Comparison of ENCODE assay signal across 14 cellular contexts in the genomic region with DNA sequence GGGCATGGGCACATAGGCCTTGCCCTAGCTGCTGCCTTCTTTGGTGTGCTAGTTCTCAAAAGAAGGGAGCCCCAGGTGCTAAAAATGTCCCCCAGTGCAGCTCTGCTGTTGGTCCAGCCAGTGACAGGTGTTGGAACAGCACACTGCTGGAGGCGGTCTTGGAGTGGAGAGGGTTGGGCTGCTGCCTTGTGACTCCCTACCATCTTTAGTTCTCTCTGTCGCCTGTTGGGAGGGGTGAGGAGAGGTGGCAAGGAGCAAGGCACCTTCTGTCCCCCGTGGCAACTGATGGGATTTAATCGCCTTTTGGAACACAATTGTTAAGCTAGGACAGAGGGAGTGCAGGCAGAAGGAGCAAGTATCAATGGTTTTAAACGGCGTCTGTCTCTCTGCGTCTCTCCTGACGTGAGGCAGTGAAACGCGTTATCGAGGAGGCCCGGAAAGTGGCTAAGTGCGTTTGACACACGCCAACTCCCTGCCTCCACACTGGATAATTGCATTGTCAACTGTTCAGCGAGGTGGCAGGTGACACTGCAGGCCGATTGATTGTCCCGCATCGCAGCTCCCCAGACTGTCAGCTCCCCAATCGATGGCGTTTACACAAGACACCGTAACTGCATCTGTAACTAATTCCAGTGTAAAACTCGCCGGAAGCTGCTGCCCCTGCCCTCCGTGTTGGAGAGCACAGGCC. TPM values are rescaled to one million over a fixed set of nuclear protein-coding genes. Genes with fewer than 3 reads are reported as not detected.
DNase-seq lines count a peak whose midpoint lies in the region; ATAC-seq and TF ChIP-seq lines count a peak whose summit lies in the region.
"Had no signal": no experiment of that assay in that cellular context is flagged by ENCODE, and none has a peak within 500 bp of the region (broad histone marks: within the 10 kb centered on the region; RNA-seq: fewer than 3 reads in every experiment).

No MANE protein-coding gene starts in this region.

- no peak overlapping the region for H3K14ac ChIP-seq in neuronal stem cell (ENCODE audit: low read length)

- no peak overlapping the region for H3K27ac ChIP-seq in HCT116 (ENCODE audit: low read depth, low read length)
- H3K27ac ChIP-seq in neuronal stem cell (replicated peaks; ENCODE audit: low read length), result no peak overlapping the region

- H4K20me1 ChIP-seq in HCT116 (ENCODE audit: insufficient read depth), result no peaks in the 10 kb centered on the region

- no peak for TF ChIP-seq POLR2A in HCT116 (IDR thresholded peaks at IDR 0.05; ENCODE audit: borderline replicate concordance, extremely low read depth, insufficient read depth, insufficient read length)

- no peak overlapping the region for H3K18ac ChIP-seq in neuronal stem cell (ENCODE audit: low read length)

- peaks cover 3% of the 10 kb centered on the region; the same call in 1 of the 2 replicates for H3K79me2 ChIP-seq in HCT116 (ENCODE audit: insufficient read depth, low read length)

- H2AK5ac ChIP-seq in neuronal stem cell (ENCODE audit: low read depth, low read length), result no peak overlapping the region

- no peak overlapping the region for H2BK15ac ChIP-seq in neuronal stem cell (ENCODE audit: low read length)

- no peaks in the 10 kb centered on the region for H3K4me1 Mint-ChIP-seq in WTC11

- no CpG with 5 or more reads among the region's 24 CpGs for WGBS in neuronal stem cell (ENCODE audit: extremely low coverage in 2 of 2, insufficient read length in 2 of 2, insufficient replicate concordance in 1 of 2), 2 donors

- no peak overlapping the region for H3K4ac ChIP-seq in neuronal stem cell (ENCODE audit: low read length)

- H3K23ac ChIP-seq in neuronal stem cell (ENCODE audit: low read depth, low read length, poor library complexity), result peak overlapping the region; percentile 75

- no peaks in the 10 kb centered on the region for H3K9me3 Mint-ChIP-seq in WTC11
- H3K9me3 Mint-ChIP-seq: brain had no signal

- POLR2A ChIA-PET in HCT116 (lab: Charles Lee) (no interaction called here), WTC11 (lab: Charles Lee) (no interaction called here)

- no peaks in the 10 kb centered on the region for H3K79me1 ChIP-seq in neuronal stem cell (ENCODE audit: low read depth, low read length)

- H3K36me3 ChIP-seq in HCT116 (ENCODE audit: control insufficient read depth in 1 of 2, insufficient read depth in 2 of 2, low read length in 2 of 2), result peaks cover 25 to 58% of the 10 kb centered on the region in 2 experiments; a peak in 3 of 4 replicates
- peaks cover 60 to 99% of the 10 kb centered on the region in 2 donors for H3K36me3 ChIP-seq in neuronal stem cell (replicated peaks in 1 of 2; ENCODE audit: control insufficient read depth in 2 of 2, insufficient read depth in 2 of 2, low read length in 2 of 2)

- H3K9ac ChIP-seq in HCT116 (ENCODE audit: low read length) (no peak overlapping the region), neuronal stem cell (ENCODE audit: low read depth, low read length, poor library complexity) (no peak overlapping the region)

- no peak overlapping the region for H2BK120ac ChIP-seq in neuronal stem cell (ENCODE audit: low read depth, low read length)

- H3K4me1 ChIP-seq in HCT116 (ENCODE audit: control insufficient read depth in 1 of 2, insufficient read depth in 2 of 2, low read length in 2 of 2), result no peaks in the 10 kb centered on the region
- peaks cover 2 to 21% of the 10 kb centered on the region in 2 donors for H3K4me1 ChIP-seq in neuronal stem cell (ENCODE audit: control insufficient read depth in 2 of 2, insufficient read depth in 1 of 2, low read depth in 1 of 2, low read length in 2 of 2)

- no peak overlapping the region for H2BK5ac ChIP-seq in neuronal stem cell (ENCODE audit: low read length)

- DNase-seq in HCT116 (ENCODE audit: low read depth, low spot score) (no peak), NCI-H187 treated with DMSO at 0.1 percent for 48 hours (lab: John Stamatoyannopoulos, UW) (peak; percentile 50), WTC11 (ENCODE audit: low spot score) (no peak), neuronal stem cell (ENCODE audit: low spot score) (no peak), NCI-H2029 (lab: John Stamatoyannopoulos, UW) (no peak)
- DNase-seq: activated naive CD4-positive, alpha-beta T cell treated with anti-CD3 and anti-CD28 coated beads, Interleukin-2, amount 50 U/mL, for 16 hours; activated T-cell treated with anti-CD3 and anti-CD28 coated beads for 4 hours; islet precursor cell had no signal

- H3K4me2 ChIP-seq in HCT116 (ENCODE audit: low read length) (no peak overlapping the region), neuronal stem cell (ENCODE audit: insufficient read depth, low read length, poor library complexity, severe bottlenecking) (no peak overlapping the region)

- CTCF ChIA-PET in HCT116 (lab: Charles Lee) (interaction anchor here (2.7 kb wide), 1 partner anchor 13 kb away, joined by 10 read pairs; no protein-coding TSS in a partner anchor), WTC11 (lab: Charles Lee) (interaction anchor here (1.2 to 6.9 kb wide), 3 partner anchors 12 to 32 kb away, joined by 4 to 42 read pairs (median 5); no protein-coding TSS in a partner anchor)

- no peaks in the 10 kb centered on the region for H3K27me3 ChIP-seq in HCT116 (ENCODE audit: insufficient read depth, low read length)
- no peaks in the 10 kb centered on the region for H3K27me3 ChIP-seq in neuronal stem cell (ENCODE audit: control insufficient read depth in 3 of 3, insufficient read depth in 3 of 3, low read depth in 1 of 3, low read length in 3 of 3)

- ATAC-seq in HCT116 (0 out of 2 replicates have a peak, but pooled peaks have one; percentile 19), WTC11 (peak; percentile 59), GM21515 (IDR thresholded peaks at IDR 0.05; ENCODE audit: unreplicated experiment) (no peak), HG02678 (IDR thresholded peaks at IDR 0.05; ENCODE audit: unreplicated experiment) (no peak), HG03097 (IDR thresholded peaks at IDR 0.05; ENCODE audit: low FRiP score, unreplicated experiment) (no peak)
- ATAC-seq: Panc1 had no signal

- H4K91ac ChIP-seq in neuronal stem cell (ENCODE audit: low read depth, low read length, poor library complexity), result no peak overlapping the region

- no peak overlapping the region for H2AFZ ChIP-seq in HCT116 (ENCODE audit: low read depth, low read length, poor library complexity, severe bottlenecking)
- H2AFZ ChIP-seq in neuronal stem cell (ENCODE audit: low read length), result no peak overlapping the region

- H3K9me3 ChIP-seq in HCT116 (ENCODE audit: control insufficient read depth in 1 of 2, insufficient read depth in 1 of 2, low read depth in 1 of 2, low read length in 2 of 2), result no peaks in the 10 kb centered on the region
- H3K9me3 ChIP-seq in neuronal stem cell (replicated peaks in 1 of 2; ENCODE audit: control insufficient read depth in 2 of 2, insufficient read depth in 1 of 2, low read depth in 1 of 2, low read length in 2 of 2), result no peaks in the 10 kb centered on the region

- no peak for TF ChIP-seq CTCF in HCT116 (IDR thresholded peaks at IDR 0.05 in 2 of 3, conservative IDR thresholded peaks at IDR 0.05 in 1 of 3; ENCODE audit: borderline replicate concordance in 1 of 3, insufficient read depth in 1 of 3, low read depth in 2 of 3, low read length in 2 of 3)
- TF ChIP-seq CTCF in WTC11 (IDR thresholded peaks at IDR 0.05), result no peak

- H3K27me3 Mint-ChIP-seq in WTC11 (ENCODE audit: low read depth), result no peaks in the 10 kb centered on the region
- H3K27me3 Mint-ChIP-seq: brain had no signal

- RAD21 ChIA-PET in HCT116 (lab: Charles Lee; ENCODE audit: low non-redundant PET in 1 of 2, low total read pairs in 2 of 2, uncharacterized antibody in 2 of 2, unreplicated experiment in 2 of 2), result no interaction called here

- H4K8ac ChIP-seq in neuronal stem cell (ENCODE audit: low read depth, low read length), result no peak overlapping the region

- H3K4me3 ChIP-seq in HCT116 (replicated peaks in 1 of 2; ENCODE audit: low read depth in 1 of 2, low read length in 2 of 2), result no peak overlapping the region
- no peak overlapping the region for H3K4me3 ChIP-seq in neuronal stem cell (ENCODE audit: low read length in 2 of 2)

- H3K9me2 ChIP-seq in HCT116 (ENCODE audit: insufficient read depth), result no peaks in the 10 kb centered on the region

- H3K4me3 Mint-ChIP-seq in WTC11, result no peak overlapping the region
- H3K4me3 Mint-ChIP-seq: brain had no signal

- intact Hi-C loops in HCT116 (cut with micrococcal nuclease), result no loop called here

- no peak for TF ChIP-seq RAD21 in HCT116 (IDR thresholded peaks at IDR 0.05; ENCODE audit: low read depth)

- H2BK12ac ChIP-seq in neuronal stem cell (ENCODE audit: low read length), result no peak overlapping the region

- no TSS peak for BruUV-seq in HCT116 (replicated peaks; lab: Mats Ljungman, UMichigan)

- H3K27ac Mint-ChIP-seq in WTC11, result no peak overlapping the region

- peaks cover 74% of the 10 kb centered on the region for H3K36me3 Mint-ChIP-seq in WTC11

TF ChIP-seq in HCT116, 20 proteins besides CTCF, POLR2A, EP300 and RAD21 (continues in another document):
- TF ChIP-seq SP1 (IDR thresholded peaks at IDR 0.05; ENCODE audit: low read depth) (no peak), EGR1 (IDR thresholded peaks at IDR 0.05; ENCODE audit: low read depth) (no peak), SRF (IDR thresholded peaks at IDR 0.05; ENCODE audit: low read depth) (no peak), YY1 (IDR thresholded peaks at IDR 0.05; ENCODE audit: extremely low read depth, insufficient replicate concordance, low read depth, low read length) (no peak), ZFX (IDR thresholded peaks at IDR 0.05) (no peak)
- TF ChIP-seq, protein P1, sequence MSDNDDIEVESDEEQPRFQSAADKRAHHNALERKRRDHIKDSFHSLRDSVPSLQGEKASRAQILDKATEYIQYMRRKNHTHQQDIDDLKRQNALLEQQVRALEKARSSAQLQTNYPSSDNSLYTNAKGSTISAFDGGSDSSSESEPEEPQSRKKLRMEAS (IDR thresholded peaks at IDR 0.05), result no peak

TF ChIP-seq in WTC11, 78 proteins besides CTCF, POLR2A, EP300 and RAD21 (continues in another document):
- TF ChIP-seq, protein P2, sequence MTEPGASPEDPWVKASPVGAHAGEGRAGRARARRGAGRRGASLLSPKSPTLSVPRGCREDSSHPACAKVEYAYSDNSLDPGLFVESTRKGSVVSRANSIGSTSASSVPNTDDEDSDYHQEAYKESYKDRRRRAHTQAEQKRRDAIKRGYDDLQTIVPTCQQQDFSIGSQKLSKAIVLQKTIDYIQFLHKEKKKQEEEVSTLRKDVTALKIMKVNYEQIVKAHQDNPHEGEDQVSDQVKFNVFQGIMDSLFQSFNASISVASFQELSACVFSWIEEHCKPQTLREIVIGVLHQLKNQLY (CRISPR knock-in tag; IDR thresholded peaks at IDR 0.05), result no peak

RNA-seq across cellular contexts. Expression of a gene that starts 34.0 kb away (rescaled TPM):
- total RNA-seq in HCT116 (2021; ENCODE audit: unreplicated experiment) (10.8 TPM), WTC11 (2021) (8.2 to 10.9 TPM (median 10.0 TPM) in 3 replicates)
- 18.3 and 24.8 TPM in 2 replicates for polyA plus RNA-seq in HCT116 (2012)
- 11.3 TPM for polyA plus RNA-seq in neuronal stem cell (2013, experiment 1 of 2)
- 11.9 TPM for polyA plus RNA-seq in neuronal stem cell (2013, experiment 2 of 2)

RNA-seq across cellular contexts. Expression of a gene that starts 34.2 kb away (rescaled TPM):
- total RNA-seq in HCT116 (2021; ENCODE audit: unreplicated experiment) (3.2 TPM), WTC11 (2021) (0.74 to 1.6 TPM (median 0.78 TPM) in 3 replicates)
- 1.6 and 4.2 TPM in 2 replicates for polyA plus RNA-seq in HCT116 (2012)
- 7.6 TPM for polyA plus RNA-seq in neuronal stem cell (2013, experiment 1 of 2)
- 7.7 TPM for polyA plus RNA-seq in neuronal stem cell (2013, experiment 2 of 2)
- total RNA-seq: G401 had no signal

Comparison
In these comparisons a context has a peak if more than half of its experiments do, and no peak if none do; other contexts are left out.
1. ATAC-seq: peak in HCT116 (single experiment) and WTC11 (single experiment); none in GM21515 (single experiment), HG02678 (single experiment) and HG03097 (single experiment).